1 cellular context compared by ENCODE assay signal in the genomic region with DNA sequence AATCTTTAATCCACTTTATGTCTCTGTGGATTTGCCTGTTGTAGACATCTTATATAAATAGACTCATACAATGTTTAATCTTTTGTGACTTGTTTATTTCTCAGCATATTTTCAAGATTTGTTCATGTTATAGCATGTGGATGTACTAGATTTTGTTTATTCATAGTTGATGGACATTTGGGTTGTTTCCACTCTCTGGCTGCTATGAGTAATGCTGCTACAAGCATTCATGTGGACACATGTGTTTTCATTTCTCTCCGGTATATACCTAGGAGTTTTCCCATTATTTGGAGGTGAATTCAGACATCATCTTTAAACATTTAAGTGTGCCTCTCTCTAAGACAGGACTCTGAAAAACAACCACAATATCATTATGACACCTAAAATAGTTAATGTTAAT.
TF ChIP-seq lines count a peak whose summit lies in the region.

No MANE protein-coding gene starts in this region.

TF ChIP-seq in WTC11, 78 proteins besides CTCF, POLR2A, EP300 and RAD21 (continued from another document):
- TF ChIP-seq AFF4 (CRISPR knock-in tag; IDR thresholded peaks at IDR 0.05; ENCODE audit: borderline replicate concordance) (no peak), IRF1 (CRISPR knock-in tag; IDR thresholded peaks at IDR 0.05) (no peak), SP1 (CRISPR knock-in tag; conservative IDR thresholded peaks at IDR 0.05) (no peak)
